ENCODE assay signal across 12 cellular contexts in the genomic region with DNA sequence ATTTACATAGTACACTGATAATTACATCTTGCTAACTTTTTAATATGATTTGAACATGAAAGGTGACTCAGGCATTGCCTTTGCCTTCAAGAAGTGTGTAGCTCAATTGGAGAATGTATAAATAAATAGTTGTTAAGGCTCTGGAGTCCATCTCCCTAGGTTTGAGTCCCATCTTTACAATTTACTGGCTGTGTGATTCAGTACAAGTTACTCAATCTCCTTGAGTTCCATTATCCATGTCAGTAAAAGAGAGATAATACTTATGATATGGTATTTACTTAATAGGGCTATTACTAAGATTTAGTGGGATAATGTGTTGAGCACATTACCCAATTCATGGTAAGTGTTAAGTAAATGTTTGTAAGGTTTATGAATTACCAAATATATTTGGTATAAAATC. TPM values are rescaled to one million over a fixed set of nuclear protein-coding genes. Genes with fewer than 3 reads are reported as not detected.
"Had no signal": no experiment of that assay in that cellular context is flagged by ENCODE, and none has a peak within 500 bp of the region (broad histone marks: within the 10 kb centered on the region; RNA-seq: fewer than 3 reads in every experiment).

No MANE protein-coding gene starts in this region.

- H3K4me3 Mint-ChIP-seq: HFFc6 had no signal

- H3K4me3 ChIP-seq: GM23248, HAP-1, K562 had no signal

- H3K4me1 ChIP-seq: HAP-1 had no signal

- H3K36me3 ChIP-seq: HAP-1 had no signal

- ATAC-seq: HCT116, K562 had no signal

- FAIRE-seq: K562 had no signal

- H3K9me3 ChIP-seq: HAP-1 had no signal

- H3K27ac Mint-ChIP-seq: HFFc6 had no signal

- H3K9me3 Mint-ChIP-seq: HFFc6 had no signal

- H3K27ac ChIP-seq: GM23248, HL-60 had no signal

- DNase-seq: GM23248, GOT3, H7, HFFc6, IMR-90, KG1 had no signal

RNA-seq across cellular contexts. Expression of gene FGG, which starts 1.9 kb away (rescaled TPM):
- total RNA-seq: GM23248, H4, H7, HFFc6, IMR-90 had no signal
- polyA plus RNA-seq: GM23248, IMR-90 had no signal

RNA-seq across cellular contexts. Expression of gene FGA, which starts 23.8 kb away (rescaled TPM):
- total RNA-seq: GM23248, H4, H7, HFFc6, HT1080, IMR-90 had no signal
- polyA plus RNA-seq: GM23248, IMR-90 had no signal

RNA-seq across cellular contexts. Expression of gene FGB, which starts 51.5 kb away (rescaled TPM):
- total RNA-seq: GM23248, H7, HFFc6, HT1080, IMR-90 had no signal
- polyA plus RNA-seq: GM23248, IMR-90 had no signal
